ENCODE assay signal across 8 cellular contexts in genomic region chr15:100918690-100919480, GRCh38. TPM values are rescaled to one million over a fixed set of nuclear protein-coding genes. Genes with fewer than 3 reads are reported as not detected.
DNase-seq lines count a peak whose midpoint lies in the region; ATAC-seq, FAIRE-seq and TF ChIP-seq lines count a peak whose summit lies in the region.

Gene LRRK1, plus strand, starts transcription at chr15:100919357. Its CDS starts 5,276 bp downstream, at chr15:100924633.

- intact Hi-C loops in HepG2 (cut with micrococcal nuclease; ENCODE audit: unreplicated experiment): loop anchor here (1.0 to 10.0 kb wide), 2 partner anchors 88 to 336 kb away; partner anchors contain the start of gene CHSY1

- H3K4me2 ChIP-seq in HepG2 (ENCODE audit: low read depth, low read length): no peak within 1 kb of the TSS

- H3K9ac ChIP-seq in liver (ENCODE audit: low read depth in 1 of 2, low read length in 2 of 2) (peak within 1 kb of the TSS; percentile 5), HepG2 (ENCODE audit: insufficient read depth, low read depth, low read length) (no peak within 1 kb of the TSS), mucosa of rectum (ENCODE audit: low read depth in 1 of 2, low read length in 2 of 2) (peak within 1 kb of the TSS; percentile 81 to 84)

- no peak within 1 kb of the TSS for H3K27ac Mint-ChIP-seq in T-cell
- no peak within 1 kb of the TSS for H3K27ac Mint-ChIP-seq in endothelial cell (ENCODE audit: unreplicated experiment)

- H3K27me3 Mint-ChIP-seq in T-cell (peaks cover 62 to 65% of the 10 kb centered on the region in 2 donors), endothelial cell (ENCODE audit: unreplicated experiment) (peaks cover 19% of the 10 kb centered on the region)

- no peak for TF ChIP-seq POLR2A in HepG2 (IDR thresholded peaks at IDR 0.05; ENCODE audit: insufficient read depth in 1 of 2, low read depth in 2 of 2, low read length in 2 of 2)

- no peak for TF ChIP-seq EP300 in HepG2 (IDR thresholded peaks at IDR 0.05; ENCODE audit: low read depth in 2 of 2, low read length in 2 of 2)
- no peak for TF ChIP-seq EP300 in HepG2 (CRISPR knock-in tag; IDR thresholded peaks at IDR 0.05; ENCODE audit: borderline replicate concordance)

- BruUV-seq in HepG2 (replicated peaks; lab: Mats Ljungman, UMichigan): no TSS peak

- WGBS in liver: 2% methylated on average over 87 of the region's 87 CpGs
- 71% methylated on average over 48 of the region's 87 CpGs for WGBS in HepG2 (ENCODE audit: low lambda C conversion rate)

- no peak within 1 kb of the TSS for H2AFZ ChIP-seq in HepG2 (ENCODE audit: low read length)

- FAIRE-seq in HepG2 (lab: Jason Lieb, UNC): no peak
- FAIRE-seq in urothelium cell line (lab: Jason Lieb, UNC): no peak

- TF ChIP-seq CTCF in liver (IDR thresholded peaks at IDR 0.05; ENCODE audit: low read depth, low read length, missing input control): no peak
- TF ChIP-seq CTCF in HepG2 (CRISPR knock-in tag; IDR thresholded peaks at IDR 0.05): no peak
- TF ChIP-seq CTCF in endothelial cell (IDR thresholded peaks at IDR 0.05; ENCODE audit: unreplicated experiment): no peak

- H3K4me3 Mint-ChIP-seq in T-cell (peak within 1 kb of the TSS; percentile 57 to 80 (median 72)), endothelial cell (ENCODE audit: unreplicated experiment) (peak within 1 kb of the TSS; percentile 90)

- POLR2A ChIA-PET in HepG2 (lab: Yijun Ruan, JAX): no interaction called here
- POLR2A ChIA-PET in T-cell (lab: Charles Lee): no interaction called here

- in situ Hi-C loops in HepG2 (cut with HindIII; ENCODE audit: extremely low pct_ligation_motif_present, low pct_unique_long_range_greater_than_20kb): loop anchor here (5.0 to 25.0 kb wide), 2 partner anchors 88 to 343 kb away; partner anchors contain the start of gene CHSY1

- no peaks in the 10 kb centered on the region for H3K79me2 ChIP-seq in HepG2 (ENCODE audit: insufficient read depth, low read length)

- no peak for ATAC-seq in HepG2
- peak; percentile 27 for ATAC-seq in HG03196 (IDR thresholded peaks at IDR 0.05; ENCODE audit: unreplicated experiment)
- ATAC-seq in T-cell (replicated peaks in 1 of 4): peak; percentile 21 to 39 (median 36)

- H4K20me1 ChIP-seq in HepG2 (ENCODE audit: insufficient read depth, low read length): no peaks in the 10 kb centered on the region

- TF ChIP-seq RAD21 in liver (IDR thresholded peaks at IDR 0.05): no peak
- TF ChIP-seq RAD21 in HepG2 (CRISPR knock-in tag; IDR thresholded peaks at IDR 0.05): no peak

- peak within 1 kb of the TSS; percentile 36 to 62 (median 47) for H3K4me3 ChIP-seq in liver (ENCODE audit: low read depth in 1 of 3, low read length in 3 of 3)
- H3K4me3 ChIP-seq in HepG2 (replicated peaks in 1 of 3; ENCODE audit: insufficient read depth in 1 of 3, low read depth in 2 of 3, low read length in 3 of 3): no peak within 1 kb of the TSS
- H3K4me3 ChIP-seq in mucosa of rectum (ENCODE audit: low read length in 2 of 2): peak within 1 kb of the TSS; percentile 86 to 91

- H3K9me3 Mint-ChIP-seq in T-cell: no peaks in the 10 kb centered on the region
- no peaks in the 10 kb centered on the region for H3K9me3 Mint-ChIP-seq in endothelial cell (ENCODE audit: unreplicated experiment)

- H3K27me3 ChIP-seq in liver (ENCODE audit: control insufficient read depth in 4 of 4, insufficient read depth in 4 of 4, low read length in 3 of 4) (peaks cover 0 to 16% (median 4%) of the 10 kb centered on the region in 4 donors), HepG2 (ENCODE audit: control insufficient read depth in 1 of 2, insufficient read depth in 2 of 2, low read length in 2 of 2) (peaks cover 3 to 67% of the 10 kb centered on the region in 2 experiments), mucosa of rectum (ENCODE audit: control insufficient read depth in 2 of 2, insufficient read depth in 2 of 2, low read length in 2 of 2) (no peaks in the 10 kb centered on the region)

- DNase-seq in HepG2 (ENCODE audit: low spot score) (no peak), T-cell (peak in 4 of 34 experiments; percentile 1 to 27 (median 12)), endothelial cell (ENCODE audit: low spot score) (peak; percentile 33), urothelium cell line (ENCODE audit: low spot score) (peak; percentile 68)
- DNase-seq in effector CD4-positive, alpha-beta T cell: no peak

- H3K36me3 ChIP-seq in liver (ENCODE audit: control insufficient read depth in 4 of 4, insufficient read depth in 3 of 4, low read depth in 1 of 4, low read length in 3 of 4) (no peaks in the 10 kb centered on the region), HepG2 (replicated peaks in 1 of 2; ENCODE audit: control insufficient read depth in 1 of 2, insufficient read depth in 2 of 2, low read length in 2 of 2) (no peaks in the 10 kb centered on the region), mucosa of rectum (ENCODE audit: control insufficient read depth in 2 of 2, insufficient read depth in 2 of 2, low read length in 2 of 2) (peaks cover 9 to 15% of the 10 kb centered on the region in 2 donors)

- H3K36me3 Mint-ChIP-seq in T-cell: no peaks in the 10 kb centered on the region
- peaks cover 4% of the 10 kb centered on the region for H3K36me3 Mint-ChIP-seq in endothelial cell (ENCODE audit: low read depth, unreplicated experiment)

- H3K9me3 ChIP-seq in liver (ENCODE audit: control insufficient read depth in 4 of 4, low read length in 3 of 4): no peaks in the 10 kb centered on the region
- no peaks in the 10 kb centered on the region for H3K9me3 ChIP-seq in HepG2 (ENCODE audit: low read length)
- no peaks in the 10 kb centered on the region for H3K9me3 ChIP-seq in mucosa of rectum (ENCODE audit: control insufficient read depth in 2 of 2, low read length in 2 of 2)

- CTCF ChIA-PET in HepG2 (lab: Yijun Ruan, JAX; ENCODE audit: low intra/inter-chr PET ratio, low total read pairs): interaction anchor here (1.2 to 3.1 kb wide), 2 partner anchors 88 to 339 kb away, joined by 4 to 63 read pairs; no protein-coding TSS in a partner anchor
- CTCF ChIA-PET in T-cell (lab: Charles Lee): interaction anchor here (0.9 to 3.5 kb wide), 3 partner anchors 14 to 89 kb away, joined by 3 to 30 read pairs (median 4); no protein-coding TSS in a partner anchor

- H3K27ac ChIP-seq in liver (ENCODE audit: low read depth in 1 of 2, low read length in 2 of 2) (peak within 1 kb of the TSS in 1 of 2 donors; percentile 49), HepG2 (ENCODE audit: extremely low read length, insufficient read depth, low read length) (no peak within 1 kb of the TSS), mucosa of rectum (ENCODE audit: low read depth in 2 of 2, low read length in 2 of 2) (peak within 1 kb of the TSS; percentile 84 to 86)

- H3K4me1 Mint-ChIP-seq in T-cell: peaks cover 6 to 27% (median 19%) of the 10 kb centered on the region in 3 donors
- H3K4me1 Mint-ChIP-seq in endothelial cell (ENCODE audit: unreplicated experiment): peaks cover 9% of the 10 kb centered on the region

- H3K4me1 ChIP-seq in liver (ENCODE audit: control insufficient read depth in 4 of 4, insufficient read depth in 4 of 4, low read length in 3 of 4) (peaks cover 0 to 23% (median 5%) of the 10 kb centered on the region in 4 donors), HepG2 (ENCODE audit: insufficient read depth, low read length) (no peaks in the 10 kb centered on the region), mucosa of rectum (ENCODE audit: control insufficient read depth in 2 of 2, insufficient read depth in 2 of 2, low read length in 2 of 2) (peaks cover 20 to 25% of the 10 kb centered on the region in 2 donors)

TF ChIP-seq in liver, 16 proteins besides CTCF, POLR2A, EP300 and RAD21 (continues in another document):
- TF ChIP-seq SP1 (IDR thresholded peaks at IDR 0.05) (no peak), YY1 (IDR thresholded peaks at IDR 0.05) (no peak)

TF ChIP-seq in HepG2, 621 proteins besides CTCF, POLR2A, EP300 and RAD21 (continues in another document):
- TF ChIP-seq LCORL (IDR thresholded peaks at IDR 0.05): no peak
- no peak for TF ChIP-seq LCORL (CRISPR knock-in tag; IDR thresholded peaks at IDR 0.05)
- TF ChIP-seq ZNF784 (CRISPR knock-in tag; IDR thresholded peaks at IDR 0.05; ENCODE audit: borderline replicate concordance): no peak
- no peak for TF ChIP-seq KLF11 (CRISPR knock-in tag; IDR thresholded peaks at IDR 0.05)

RNA-seq across cellular contexts. Expression of gene LRRK1, which starts in this region (rescaled TPM):
- total RNA-seq in liver (1 to 10 TPM; 4.0 to 4.4 TPM), HepG2 (2016; rRNA removed; fragmentation: Illumina TruSeq; extraction: Trizol) (0.07 and 0.13 TPM in 2 replicates), T-cell (1 to 10 TPM; 1.1 to 2.0 (median 1.7) TPM), endothelial cell (ENCODE audit: unreplicated experiment) (4.8 TPM)
- polyA plus RNA-seq in liver (1 to 10 TPM; 1.2 to 1.4 TPM), HepG2 (2011; rRNA removed) (0.71 and 1.2 TPM in 2 replicates)
- total RNA-seq in HepG2 (2016; cell fraction: cytosol; rRNA removed; fragmentation: Illumina TruSeq; extraction: Trizol; ENCODE audit: low read depth): 0.26 and 0.30 TPM in 2 replicates
- total RNA-seq in HepG2 (2016; cell fraction: insoluble cytoplasmic fraction; rRNA removed; fragmentation: Illumina TruSeq; extraction: Trizol): 0.09 and 0.12 TPM in 2 replicates
- total RNA-seq in HepG2 (2016; cell fraction: membrane; rRNA removed; fragmentation: Illumina TruSeq; extraction: Trizol): 0.31 and 0.37 TPM in 2 replicates
- total RNA-seq in HepG2 (2016; cell fraction: nucleus; rRNA removed; fragmentation: Illumina TruSeq; extraction: Trizol): 0.22 and 0.28 TPM in 2 replicates
- 0.46 and 0.68 TPM in 2 replicates for polyA plus RNA-seq in HepG2 (2011; cell fraction: cytosol; rRNA removed)
- polyA plus RNA-seq in HepG2 (2011; cell fraction: nucleus; rRNA removed): 1.00 and 1.5 TPM in 2 replicates
- 0.38 and 0.51 TPM in 2 replicates for polyA plus RNA-seq in HepG2 (2012)
- polyA plus RNA-seq in HepG2 (2016; cell fraction: cytosol; fragmentation: Illumina TruSeq; extraction: Trizol; ENCODE audit: low read depth): 0.01 TPM in 1 of 2 replicates, not detected in the other
- not detected in 2 replicates for polyA plus RNA-seq in HepG2 (2016; cell fraction: insoluble cytoplasmic fraction; fragmentation: Illumina TruSeq; extraction: Trizol; ENCODE audit: low read depth)
- 0.02 TPM in 1 of 2 replicates, not detected in the other for polyA plus RNA-seq in HepG2 (2016; cell fraction: membrane; fragmentation: Illumina TruSeq; extraction: Trizol; ENCODE audit: low read depth)
- polyA plus RNA-seq in HepG2 (2016; cell fraction: nucleus; fragmentation: Illumina TruSeq; extraction: Trizol; ENCODE audit: insufficient read depth, low read depth): 0.04 TPM in 1 of 2 replicates, not detected in the other
- polyA minus RNA-seq in HepG2 (2011; rRNA and poly(A)+ RNA removed; ENCODE audit: low replicate concordance): 2.8 and 25.2 TPM in 2 replicates
- polyA minus RNA-seq in HepG2 (2011; cell fraction: cytosol; rRNA and poly(A)+ RNA removed): 0.89 and 1.2 TPM in 2 replicates
- 0.75 and 2.2 TPM in 2 replicates for polyA minus RNA-seq in HepG2 (2011; cell fraction: nucleus; rRNA and poly(A)+ RNA removed)

Comparison
In these comparisons a context has a peak if more than half of its experiments do, and no peak if none do; other contexts are left out.
1. H3K4me3 ChIP-seq: peak in liver (3 of 3) and mucosa of rectum (2 of 2); none in HepG2 (0 of 3).
2. DNase-seq: peak in endothelial cell (single experiment) and urothelium cell line (single experiment); none in HepG2 (single experiment) and effector CD4-positive, alpha-beta T cell (single experiment).